In the genomic region with DNA sequence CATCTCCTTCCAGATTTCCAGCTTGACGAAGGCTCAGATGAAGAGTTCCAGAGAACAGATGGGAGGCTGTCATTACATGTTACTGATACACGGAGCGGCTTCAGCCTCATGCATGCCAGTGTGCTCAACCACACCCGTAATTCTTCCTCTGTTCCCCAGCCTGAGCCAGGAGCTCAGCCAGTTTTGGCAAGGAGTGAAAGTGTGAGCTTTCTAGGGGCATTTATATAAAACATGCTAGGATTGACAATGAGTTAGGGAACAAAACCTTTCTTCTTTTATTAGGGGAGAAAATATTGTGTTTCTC, we compare ENCODE assay signal across 25 cellular contexts.
A peak's percentile ranks its signal among the peaks of the same experiment; 100 is the strongest.
DNase-seq lines count a peak whose midpoint lies in the region; TF ChIP-seq lines count a peak whose summit lies in the region.
"Had no signal": no experiment of that assay in that cellular context is flagged by ENCODE, and none has a peak within 500 bp of the region (broad histone marks: within the 10 kb centered on the region; RNA-seq: fewer than 3 reads in every experiment).

No MANE protein-coding gene starts in this region.

- H3K36me3 Mint-ChIP-seq in MCF 10A (ENCODE audit: insufficient read depth, unreplicated experiment) (no peaks in the 10 kb centered on the region), brain (no peaks in the 10 kb centered on the region)
- H3K36me3 Mint-ChIP-seq: mesothelial cell of epicardium had no signal

- H3K27me3 ChIP-seq in breast epithelium: no peaks in the 10 kb centered on the region
- H3K27me3 ChIP-seq: adrenal gland, BLaER1, gastrocnemius medialis had no signal

- H3K27ac Mint-ChIP-seq in MCF 10A (ENCODE audit: low read depth, unreplicated experiment) (no peak overlapping the region), brain (peak overlapping the region in 4 of 5 experiments; percentile 85 to 100 (median 92))
- H3K27ac Mint-ChIP-seq: mesothelial cell of epicardium; stimulated activated naive CD8-positive, alpha-beta T cell treated with anti-CD3 and anti-CD28 coated beads, Interleukin-15, amount 100 ng/mL, for 72 hours had no signal

- CTCF ChIA-PET in MCF 10A (lab: Yijun Ruan, JAX): interaction anchor here (0.6 to 1.0 kb wide), 3 partner anchors 35 to 718 kb away, joined by 3 to 5 read pairs (median 4); no protein-coding TSS in a partner anchor

- H3K9me3 Mint-ChIP-seq in MCF 10A (ENCODE audit: unreplicated experiment) (no peaks in the 10 kb centered on the region), brain (no peaks in the 10 kb centered on the region)
- H3K9me3 Mint-ChIP-seq: mesothelial cell of epicardium; stimulated activated naive CD8-positive, alpha-beta T cell treated with anti-CD3 and anti-CD28 coated beads, Interleukin-15, amount 100 ng/mL, for 72 hours had no signal

- H3K27me3 Mint-ChIP-seq in MCF 10A (ENCODE audit: insufficient read depth, unreplicated experiment) (no peaks in the 10 kb centered on the region), brain (peaks cover 4% of the 10 kb centered on the region)

- H3K4me3 Mint-ChIP-seq in MCF 10A (ENCODE audit: unreplicated experiment): no peak overlapping the region
- peak overlapping the region in 2 of 5 experiments; percentile 54 to 60 for H3K4me3 Mint-ChIP-seq in brain
- H3K4me3 Mint-ChIP-seq: mesothelial cell of epicardium; stimulated activated naive CD8-positive, alpha-beta T cell treated with anti-CD3 and anti-CD28 coated beads, Interleukin-15, amount 100 ng/mL, for 72 hours had no signal

- H3K9me3 ChIP-seq in breast epithelium: no peaks in the 10 kb centered on the region
- H3K9me3 ChIP-seq: adrenal gland, BLaER1, gastrocnemius medialis, spleen had no signal

- peak; percentile 28 for DNase-seq in MCF 10A (ENCODE audit: unreplicated experiment)
- DNase-seq in breast epithelium (ENCODE audit: low spot score in 2 of 2): no peak
- peak; percentile 22 for DNase-seq in midbrain (lab: John Stamatoyannopoulos, UW)
- DNase-seq in foreskin melanocyte: no peak
- no peak for DNase-seq in activated T-cell treated with anti-CD3 and anti-CD28 coated beads, Interleukin-2, amount 50 U/mL, for 1 hour
- DNase-seq in SW480 (ENCODE audit: low spot score): no peak
- no peak for DNase-seq in effector CD4-positive, alpha-beta T cell
- DNase-seq: 8988T; activated CD4-positive, alpha-beta T cell treated with anti-CD3 and anti-CD28 coated beads, Interleukin-2, amount 50 U/mL, for 48 hours; activated gamma-delta T cell treated with Interleukin-2 at 50 U/mL for 16 hours; adrenal gland; gastrocnemius medialis; HCEC 1CT; NCI-H1048; NCI-H2081; NCI-H526; SIG-M5; spleen; stimulated activated CD4-positive, alpha-beta T cell treated with anti-CD3 and anti-CD28 coated beads, Interleukin-4, amount 100 ng/mL, for 24 hours; stimulated activated naive CD8-positive, alpha-beta T cell treated with anti-CD3 and anti-CD28 coated beads, Interleukin-15, amount 100 ng/mL, for 72 hours; T-helper 2 cell had no signal

- no peaks in the 10 kb centered on the region for H3K4me1 ChIP-seq in breast epithelium
- H3K4me1 ChIP-seq: adrenal gland, spleen had no signal

- no peak overlapping the region for H3K27ac ChIP-seq in breast epithelium
- H3K27ac ChIP-seq: adrenal gland, BLaER1, gastrocnemius medialis, KMS-11, spleen had no signal

- H3K36me3 ChIP-seq in breast epithelium: no peaks in the 10 kb centered on the region
- H3K36me3 ChIP-seq: adrenal gland, BLaER1, gastrocnemius medialis, spleen had no signal

- BruUV-seq in MCF 10A (replicated peaks; lab: Mats Ljungman, UMichigan): no TSS peak

- intact Hi-C loops in MCF 10A (cut with micrococcal nuclease) (no loop called here), breast epithelium (cut with DNase I; ENCODE audit: low total_unique reads) (no loop called here)

- H3K4me1 Mint-ChIP-seq in MCF 10A (ENCODE audit: insufficient read depth, unreplicated experiment) (peaks cover 6% of the 10 kb centered on the region), brain (peaks cover 87% of the 10 kb centered on the region)
- H3K4me1 Mint-ChIP-seq: stimulated activated naive CD8-positive, alpha-beta T cell treated with anti-CD3 and anti-CD28 coated beads, Interleukin-15, amount 100 ng/mL, for 72 hours had no signal

- POLR2A ChIA-PET in MCF 10A (lab: Yijun Ruan, JAX): interaction anchor here (0.5 to 1.5 kb wide), 3 partner anchors 9 to 176 kb away, joined by 3 to 6 read pairs (median 3); no protein-coding TSS in a partner anchor

- H3K4me3 ChIP-seq in breast epithelium: no peak overlapping the region
- H3K4me3 ChIP-seq: adrenal gland, BLaER1, gastrocnemius medialis, spleen had no signal

- TF ChIP-seq POLR2A in breast epithelium (IDR thresholded peaks at IDR 0.05): no peak

- TF ChIP-seq CTCF in MCF 10A (IDR thresholded peaks at IDR 0.05; ENCODE audit: unreplicated experiment) (no peak), breast epithelium (IDR thresholded peaks at IDR 0.05) (no peak), brain (conservative IDR thresholded peaks at IDR 0.05) (no peak)

Comparison
In these comparisons a context has a peak if more than half of its experiments do, and no peak if none do; other contexts are left out.
1. DNase-seq: peak in MCF 10A (single experiment) and midbrain (single experiment); none in breast epithelium (0 of 2), foreskin melanocyte (single experiment), activated T-cell treated with anti-CD3 and anti-CD28 coated beads, Interleukin-2, amount 50 U/mL, for 1 hour (single experiment), SW480 (single experiment) and effector CD4-positive, alpha-beta T cell (single experiment).